Comparison of ENCODE assay signal across 2 cellular contexts in the genomic region with DNA sequence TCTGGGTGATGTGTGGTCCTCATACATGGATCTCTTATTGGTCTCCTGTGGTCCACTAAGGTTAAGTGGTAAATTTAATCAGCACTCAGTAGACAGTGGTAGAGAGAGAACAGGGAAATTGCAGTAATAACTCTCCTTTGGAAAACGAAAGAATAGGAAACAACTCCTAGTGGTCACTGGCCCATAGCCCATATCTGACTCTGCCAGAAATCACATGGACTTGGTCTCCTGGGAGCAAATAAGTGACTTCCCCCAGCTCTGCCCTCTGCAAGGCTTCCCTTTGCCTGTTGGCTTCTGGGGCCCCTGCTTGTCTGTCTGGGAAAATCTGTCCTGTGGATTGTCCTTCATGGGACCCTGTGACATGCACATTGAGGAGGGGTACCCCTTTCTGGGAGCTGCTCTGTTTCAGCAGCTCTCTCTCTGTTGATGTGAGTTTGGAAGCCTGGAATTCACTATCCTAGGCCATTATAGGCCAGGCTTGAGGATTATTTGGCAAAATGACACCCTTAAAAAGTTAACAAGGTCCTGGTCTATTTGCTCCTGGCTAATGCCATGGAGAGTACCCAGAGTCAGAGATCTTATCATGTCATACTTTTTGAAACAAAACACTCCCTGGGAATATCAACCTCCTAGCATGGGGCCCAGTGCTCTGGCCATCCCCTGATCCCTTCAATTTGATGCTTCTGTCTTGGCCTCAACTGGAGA.
TF ChIP-seq lines count a peak whose summit lies in the region.

No MANE protein-coding gene starts in this region.

TF ChIP-seq in HepG2, 621 proteins besides CTCF, POLR2A, EP300 and RAD21:
- TF ChIP-seq, protein P1, sequence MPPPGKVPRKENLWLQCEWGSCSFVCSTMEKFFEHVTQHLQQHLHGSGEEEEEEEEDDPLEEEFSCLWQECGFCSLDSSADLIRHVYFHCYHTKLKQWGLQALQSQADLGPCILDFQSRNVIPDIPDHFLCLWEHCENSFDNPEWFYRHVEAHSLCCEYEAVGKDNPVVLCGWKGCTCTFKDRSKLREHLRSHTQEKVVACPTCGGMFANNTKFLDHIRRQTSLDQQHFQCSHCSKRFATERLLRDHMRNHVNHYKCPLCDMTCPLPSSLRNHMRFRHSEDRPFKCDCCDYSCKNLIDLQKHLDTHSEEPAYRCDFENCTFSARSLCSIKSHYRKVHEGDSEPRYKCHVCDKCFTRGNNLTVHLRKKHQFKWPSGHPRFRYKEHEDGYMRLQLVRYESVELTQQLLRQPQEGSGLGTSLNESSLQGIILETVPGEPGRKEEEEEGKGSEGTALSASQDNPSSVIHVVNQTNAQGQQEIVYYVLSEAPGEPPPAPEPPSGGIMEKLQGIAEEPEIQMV (CRISPR knock-in tag; IDR thresholded peaks at IDR 0.05; ENCODE audit: low read depth): no peak
- no peak for TF ChIP-seq EHMT2 (IDR thresholded peaks at IDR 0.05; ENCODE audit: borderline replicate concordance, low read depth, low read length)

TF ChIP-seq in WTC11, 78 proteins besides CTCF, POLR2A, EP300 and RAD21:
- TF ChIP-seq, protein P2, sequence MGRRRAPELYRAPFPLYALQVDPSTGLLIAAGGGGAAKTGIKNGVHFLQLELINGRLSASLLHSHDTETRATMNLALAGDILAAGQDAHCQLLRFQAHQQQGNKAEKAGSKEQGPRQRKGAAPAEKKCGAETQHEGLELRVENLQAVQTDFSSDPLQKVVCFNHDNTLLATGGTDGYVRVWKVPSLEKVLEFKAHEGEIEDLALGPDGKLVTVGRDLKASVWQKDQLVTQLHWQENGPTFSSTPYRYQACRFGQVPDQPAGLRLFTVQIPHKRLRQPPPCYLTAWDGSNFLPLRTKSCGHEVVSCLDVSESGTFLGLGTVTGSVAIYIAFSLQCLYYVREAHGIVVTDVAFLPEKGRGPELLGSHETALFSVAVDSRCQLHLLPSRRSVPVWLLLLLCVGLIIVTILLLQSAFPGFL (CRISPR knock-in tag; IDR thresholded peaks at IDR 0.05; ENCODE audit: borderline replicate concordance): no peak
- TF ChIP-seq EMX1 (CRISPR knock-in tag; IDR thresholded peaks at IDR 0.05): no peak
- TF ChIP-seq, protein P3, sequence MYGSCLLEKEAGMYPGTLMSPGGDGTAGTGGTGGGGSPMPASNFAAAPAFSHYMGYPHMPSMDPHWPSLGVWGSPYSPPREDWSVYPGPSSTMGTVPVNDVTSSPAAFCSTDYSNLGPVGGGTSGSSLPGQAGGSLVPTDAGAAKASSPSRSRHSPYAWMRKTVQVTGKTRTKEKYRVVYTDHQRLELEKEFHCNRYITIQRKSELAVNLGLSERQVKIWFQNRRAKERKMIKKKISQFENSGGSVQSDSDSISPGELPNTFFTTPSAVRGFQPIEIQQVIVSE (CRISPR knock-in tag; IDR thresholded peaks at IDR 0.05; ENCODE audit: borderline replicate concordance): no peak
- TF ChIP-seq SP1 (CRISPR knock-in tag; conservative IDR thresholded peaks at IDR 0.05): no peak
- TF ChIP-seq ZNF219 (CRISPR knock-in tag; IDR thresholded peaks at IDR 0.05; ENCODE audit: borderline replicate concordance): no peak
- no peak for TF ChIP-seq MYBL2 (CRISPR knock-in tag; IDR thresholded peaks at IDR 0.05)
- TF ChIP-seq, protein P4, sequence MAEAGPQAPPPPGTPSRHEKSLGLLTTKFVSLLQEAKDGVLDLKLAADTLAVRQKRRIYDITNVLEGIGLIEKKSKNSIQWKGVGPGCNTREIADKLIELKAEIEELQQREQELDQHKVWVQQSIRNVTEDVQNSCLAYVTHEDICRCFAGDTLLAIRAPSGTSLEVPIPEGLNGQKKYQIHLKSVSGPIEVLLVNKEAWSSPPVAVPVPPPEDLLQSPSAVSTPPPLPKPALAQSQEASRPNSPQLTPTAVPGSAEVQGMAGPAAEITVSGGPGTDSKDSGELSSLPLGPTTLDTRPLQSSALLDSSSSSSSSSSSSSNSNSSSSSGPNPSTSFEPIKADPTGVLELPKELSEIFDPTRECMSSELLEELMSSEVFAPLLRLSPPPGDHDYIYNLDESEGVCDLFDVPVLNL (CRISPR knock-in tag; IDR thresholded peaks at IDR 0.05; ENCODE audit: borderline replicate concordance, low read depth): no peak
- no peak for TF ChIP-seq ZNF138 (CRISPR knock-in tag; conservative IDR thresholded peaks at IDR 0.05)
- TF ChIP-seq, protein P5, sequence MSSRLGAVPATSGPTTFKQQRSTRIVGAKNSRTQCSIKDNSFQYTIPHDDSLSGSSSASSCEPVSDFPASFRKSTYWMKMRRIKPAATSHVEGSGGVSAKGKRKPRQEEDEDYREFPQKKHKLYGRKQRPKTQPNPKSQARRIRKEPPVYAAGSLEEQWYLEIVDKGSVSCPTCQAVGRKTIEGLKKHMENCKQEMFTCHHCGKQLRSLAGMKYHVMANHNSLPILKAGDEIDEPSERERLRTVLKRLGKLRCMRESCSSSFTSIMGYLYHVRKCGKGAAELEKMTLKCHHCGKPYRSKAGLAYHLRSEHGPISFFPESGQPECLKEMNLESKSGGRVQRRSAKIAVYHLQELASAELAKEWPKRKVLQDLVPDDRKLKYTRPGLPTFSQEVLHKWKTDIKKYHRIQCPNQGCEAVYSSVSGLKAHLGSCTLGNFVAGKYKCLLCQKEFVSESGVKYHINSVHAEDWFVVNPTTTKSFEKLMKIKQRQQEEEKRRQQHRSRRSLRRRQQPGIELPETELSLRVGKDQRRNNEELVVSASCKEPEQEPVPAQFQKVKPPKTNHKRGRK (CRISPR knock-in tag; IDR thresholded peaks at IDR 0.05; ENCODE audit: borderline replicate concordance): no peak
- TF ChIP-seq GTF2I (CRISPR knock-in tag; conservative IDR thresholded peaks at IDR 0.05): no peak
- TF ChIP-seq, protein P6, sequence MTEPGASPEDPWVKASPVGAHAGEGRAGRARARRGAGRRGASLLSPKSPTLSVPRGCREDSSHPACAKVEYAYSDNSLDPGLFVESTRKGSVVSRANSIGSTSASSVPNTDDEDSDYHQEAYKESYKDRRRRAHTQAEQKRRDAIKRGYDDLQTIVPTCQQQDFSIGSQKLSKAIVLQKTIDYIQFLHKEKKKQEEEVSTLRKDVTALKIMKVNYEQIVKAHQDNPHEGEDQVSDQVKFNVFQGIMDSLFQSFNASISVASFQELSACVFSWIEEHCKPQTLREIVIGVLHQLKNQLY (CRISPR knock-in tag; IDR thresholded peaks at IDR 0.05): no peak
- no peak for TF ChIP-seq NR3C1 (CRISPR knock-in tag; conservative IDR thresholded peaks at IDR 0.05; ENCODE audit: low read depth)
- no peak for TF ChIP-seq GRHL2 (CRISPR knock-in tag; IDR thresholded peaks at IDR 0.05; ENCODE audit: insufficient replicate concordance, severe bottlenecking)
- TF ChIP-seq ATF1 (CRISPR knock-in tag; IDR thresholded peaks at IDR 0.05): no peak
- TF ChIP-seq, protein P7, sequence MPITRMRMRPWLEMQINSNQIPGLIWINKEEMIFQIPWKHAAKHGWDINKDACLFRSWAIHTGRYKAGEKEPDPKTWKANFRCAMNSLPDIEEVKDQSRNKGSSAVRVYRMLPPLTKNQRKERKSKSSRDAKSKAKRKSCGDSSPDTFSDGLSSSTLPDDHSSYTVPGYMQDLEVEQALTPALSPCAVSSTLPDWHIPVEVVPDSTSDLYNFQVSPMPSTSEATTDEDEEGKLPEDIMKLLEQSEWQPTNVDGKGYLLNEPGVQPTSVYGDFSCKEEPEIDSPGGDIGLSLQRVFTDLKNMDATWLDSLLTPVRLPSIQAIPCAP (CRISPR knock-in tag; IDR thresholded peaks at IDR 0.05): no peak
- TF ChIP-seq NR1H2 (CRISPR knock-in tag; IDR thresholded peaks at IDR 0.05): no peak
- TF ChIP-seq CREB1 (CRISPR knock-in tag; IDR thresholded peaks at IDR 0.05): no peak
- TF ChIP-seq, protein P8, sequence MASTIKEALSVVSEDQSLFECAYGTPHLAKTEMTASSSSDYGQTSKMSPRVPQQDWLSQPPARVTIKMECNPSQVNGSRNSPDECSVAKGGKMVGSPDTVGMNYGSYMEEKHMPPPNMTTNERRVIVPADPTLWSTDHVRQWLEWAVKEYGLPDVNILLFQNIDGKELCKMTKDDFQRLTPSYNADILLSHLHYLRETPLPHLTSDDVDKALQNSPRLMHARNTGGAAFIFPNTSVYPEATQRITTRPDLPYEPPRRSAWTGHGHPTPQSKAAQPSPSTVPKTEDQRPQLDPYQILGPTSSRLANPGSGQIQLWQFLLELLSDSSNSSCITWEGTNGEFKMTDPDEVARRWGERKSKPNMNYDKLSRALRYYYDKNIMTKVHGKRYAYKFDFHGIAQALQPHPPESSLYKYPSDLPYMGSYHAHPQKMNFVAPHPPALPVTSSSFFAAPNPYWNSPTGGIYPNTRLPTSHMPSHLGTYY (CRISPR knock-in tag; IDR thresholded peaks at IDR 0.05): no peak
- TF ChIP-seq ZNF396 (CRISPR knock-in tag; IDR thresholded peaks at IDR 0.05; ENCODE audit: borderline replicate concordance): no peak
